In genomic region chr14:89701079-89702043, GRCh38 we compare ENCODE assay signal across 8 cellular contexts.
DNase-seq lines count a peak whose midpoint lies in the region; ATAC-seq and TF ChIP-seq lines count a peak whose summit lies in the region.

No MANE protein-coding gene starts in this region.

- in situ Hi-C loops in HAP-1 (cut with MboI; ENCODE audit: low sequenced_read_pairs) = no loop called here

- no peaks in the 10 kb centered on the region for H3K79me2 ChIP-seq in DOHH2 (ENCODE audit: control insufficient read depth, low read length)

- H3K9me2 ChIP-seq in DOHH2 (replicated peaks; ENCODE audit: control insufficient read depth, low read length) = no peaks in the 10 kb centered on the region

- H3K36me3 ChIP-seq in DOHH2 (ENCODE audit: control insufficient read depth, low read length) = no peaks in the 10 kb centered on the region
- no peaks in the 10 kb centered on the region for H3K36me3 ChIP-seq in HAP-1 (replicated peaks)
- H3K36me3 ChIP-seq in urinary bladder (ENCODE audit: insufficient read depth) = no peaks in the 10 kb centered on the region

- H3K4me3 ChIP-seq in DOHH2 (ENCODE audit: low read length) (peak overlapping the region; percentile 70), HAP-1 (peak overlapping the region; percentile 32), right cardiac atrium (ENCODE audit: low read length) (peak overlapping the region; percentile 87), urinary bladder (ENCODE audit: low read depth, low read length) (peak overlapping the region; percentile 55)

- peaks cover 6% of the 10 kb centered on the region; the same call in 1 of the 2 replicates for H3F3A ChIP-seq in DOHH2 (ENCODE audit: control insufficient read depth, insufficient read depth)

- intact Hi-C loops in right cardiac atrium (cut with DNase I) = loop anchor here in 2 of 4 donors (5.0 to 10.0 kb wide), 2 partner anchors 77 to 79 kb away; no protein-coding TSS in a partner anchor

- TF ChIP-seq CTCF in DOHH2 (IDR thresholded peaks at IDR 0.05; ENCODE audit: low read depth, low read length, poor library complexity, severe bottlenecking) = no peak

- H3K27ac ChIP-seq in DOHH2 (ENCODE audit: low read depth, low read length) (no peak overlapping the region), right cardiac atrium (ENCODE audit: low read length) (peak overlapping the region; percentile 79), urinary bladder (ENCODE audit: low read depth) (peak overlapping the region; percentile 44)

- peak; percentile 95 to 96 for ATAC-seq in right cardiac atrium

- H3K4me1 ChIP-seq in DOHH2 (ENCODE audit: control insufficient read depth, low read length) (peaks cover 21% of the 10 kb centered on the region), HAP-1 (peaks cover 10% of the 10 kb centered on the region), right cardiac atrium (ENCODE audit: control insufficient read depth, insufficient read depth, low read length) (peaks cover 4% of the 10 kb centered on the region), urinary bladder (ENCODE audit: insufficient read depth) (peaks cover 3% of the 10 kb centered on the region)

- peak; percentile 52 to 93 for DNase-seq in HAP-1 (ENCODE audit: low spot score in 2 of 2)
- peak; percentile 14 for DNase-seq in MV-4-11 (lab: John Stamatoyannopoulos, UW)
- DNase-seq in T-helper 1 cell = peak; percentile 75 to 85 (median 77)
- peak in 52 of 56 donors; percentile 19 to 89 (median 54) for DNase-seq in amygdala (lab: John Stamatoyannopoulos, UW)
- peak; percentile 92 to 97 (median 96) for DNase-seq in right cardiac atrium
- DNase-seq in pulmonary artery endothelial cell (ENCODE audit: low read depth, low spot score) = peak; percentile 8

- H3K9me3 ChIP-seq in DOHH2 (ENCODE audit: control insufficient read depth, insufficient read depth, low read length) (peaks cover 7% of the 10 kb centered on the region; the same call in 1 of the 2 replicates), HAP-1 (peaks cover 2% of the 10 kb centered on the region; the same call in 1 of the 2 replicates), right cardiac atrium (ENCODE audit: control insufficient read depth, low read length) (no peaks in the 10 kb centered on the region)

- peak overlapping the region; percentile 81 for H3K4me2 ChIP-seq in DOHH2 (ENCODE audit: low read length)

- no peaks in the 10 kb centered on the region for H4K20me1 ChIP-seq in DOHH2 (ENCODE audit: control insufficient read depth, insufficient read depth, low read depth, low read length)

- 3% methylated on average over 83 of the region's 85 CpGs for WGBS in right cardiac atrium
- 7% methylated on average over 84 of the region's 85 CpGs for WGBS in urinary bladder

- H3K27me3 ChIP-seq in DOHH2 (ENCODE audit: control insufficient read depth, low read length) (no peaks in the 10 kb centered on the region), HAP-1 (ENCODE audit: low read depth) (no peaks in the 10 kb centered on the region), right cardiac atrium (ENCODE audit: control insufficient read depth, insufficient read depth) (no peaks in the 10 kb centered on the region)

Comparison
In these comparisons a context has a peak if more than half of its experiments do, and no peak if none do; other contexts are left out.
1. H3K4me3 ChIP-seq: peak in every context shown above with its lines; median percentile 87 in right cardiac atrium; 70 in DOHH2; 55 in urinary bladder; 32 in HAP-1.
2. DNase-seq: peak in every context shown above with its lines; median percentile 96 in right cardiac atrium; 77 in T-helper 1 cell; 72 in HAP-1; 54 in amygdala; 14 in MV-4-11; 8 in pulmonary artery endothelial cell.